In the genomic region with DNA sequence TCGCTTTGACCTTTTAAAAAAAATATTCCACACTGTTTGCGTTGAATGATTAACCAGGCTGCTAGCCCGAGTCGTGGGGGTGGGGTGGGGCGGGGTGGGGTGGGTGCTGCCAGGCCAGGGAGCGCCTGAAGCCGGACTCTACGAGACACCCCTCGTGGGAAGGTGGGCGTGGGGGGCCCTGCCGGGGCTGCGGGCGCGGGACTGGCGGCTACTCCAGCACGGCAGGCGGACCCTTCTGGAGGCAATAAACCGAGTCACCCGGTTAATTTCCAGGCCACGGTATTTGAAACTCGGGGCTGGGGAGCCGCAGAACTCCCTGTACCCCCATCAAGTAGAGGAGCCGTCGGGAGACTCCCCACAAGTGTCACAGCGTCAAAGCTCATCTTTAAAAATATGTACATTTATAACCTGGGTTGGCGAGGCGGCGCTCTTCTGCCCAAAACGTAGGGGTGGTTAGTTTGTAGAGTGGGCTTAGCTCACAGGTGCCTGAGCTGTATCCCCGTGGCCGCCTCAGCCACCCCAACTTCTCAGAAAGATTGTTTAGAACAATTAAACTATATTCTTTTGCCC, we compare ENCODE assay signal across 8 cellular contexts. TPM values are rescaled to one million over a fixed set of nuclear protein-coding genes. Genes with fewer than 3 reads are reported as not detected.
A peak's percentile ranks its signal among the peaks of the same experiment; 100 is the strongest.
DNase-seq lines count a peak whose midpoint lies in the region; ATAC-seq and TF ChIP-seq lines count a peak whose summit lies in the region.

No MANE protein-coding gene starts in this region.

- peak; percentile 72 for DNase-seq in activated CD8-positive, alpha-beta T cell treated with anti-CD3 and anti-CD28 coated beads for 36 hours
- DNase-seq in endothelial cell (ENCODE audit: low spot score) (peak; percentile 29), T1000 (lab: John Stamatoyannopoulos, UW) (no peak), NCI-H2196 treated with DMSO at 0.1 percent for 48 hours (lab: John Stamatoyannopoulos, UW; ENCODE audit: unreplicated experiment) (no peak)

- peaks cover 35% of the 10 kb centered on the region for H3K36me3 Mint-ChIP-seq in activated CD8-positive, alpha-beta T cell treated with anti-CD3 and anti-CD28 coated beads for 36 hours (ENCODE audit: low read depth)
- H3K36me3 Mint-ChIP-seq in endothelial cell (ENCODE audit: low read depth, unreplicated experiment) = peaks cover 7% of the 10 kb centered on the region
- H3K36me3 Mint-ChIP-seq in nephron (ENCODE audit: low read depth) = no peaks in the 10 kb centered on the region

- peaks cover 37% of the 10 kb centered on the region for H3K4me1 Mint-ChIP-seq in activated CD8-positive, alpha-beta T cell treated with anti-CD3 and anti-CD28 coated beads for 36 hours (ENCODE audit: low read depth)
- H3K4me1 Mint-ChIP-seq in endothelial cell (ENCODE audit: unreplicated experiment) (peaks cover 42% of the 10 kb centered on the region), nephron (peaks cover 20% of the 10 kb centered on the region)

- CTCF ChIA-PET in activated CD8-positive, alpha-beta T cell treated with anti-CD3 and anti-CD28 coated beads for 36 hours (lab: Charles Lee) = interaction anchor here (1.0 to 1.5 kb wide), 4 partner anchors 31 to 113 kb away, joined by 3 read pairs; no protein-coding TSS in a partner anchor

- H3K4me3 Mint-ChIP-seq in activated CD8-positive, alpha-beta T cell treated with anti-CD3 and anti-CD28 coated beads for 36 hours = peak overlapping the region; percentile 96
- H3K4me3 Mint-ChIP-seq in endothelial cell (ENCODE audit: unreplicated experiment) (peak overlapping the region; percentile 96), nephron (peak overlapping the region; percentile 89 to 93 (median 89))

- H3K9me3 Mint-ChIP-seq in activated CD8-positive, alpha-beta T cell treated with anti-CD3 and anti-CD28 coated beads for 36 hours = no peaks in the 10 kb centered on the region
- H3K9me3 Mint-ChIP-seq in endothelial cell (ENCODE audit: unreplicated experiment) (no peaks in the 10 kb centered on the region), nephron (no peaks in the 10 kb centered on the region)

- H3K4me1 ChIP-seq in ES-I3 (ENCODE audit: insufficient read depth, low read length) = peaks cover 20% of the 10 kb centered on the region

- intact Hi-C loops in activated CD8-positive, alpha-beta T cell treated with anti-CD3 and anti-CD28 coated beads for 36 hours (cut with micrococcal nuclease) = loop anchor here (5.0 kb wide), 3 partner anchors 205 to 660 kb away; partner anchors contain the start of gene XPO1

- H3K36me3 ChIP-seq in ES-I3 (ENCODE audit: insufficient read depth, low read length) (no peaks in the 10 kb centered on the region), KOPT-K1 (ENCODE audit: insufficient read depth, low read length) (no peaks in the 10 kb centered on the region)

- H3K27me3 Mint-ChIP-seq in activated CD8-positive, alpha-beta T cell treated with anti-CD3 and anti-CD28 coated beads for 36 hours = no peaks in the 10 kb centered on the region
- peaks cover 2% of the 10 kb centered on the region for H3K27me3 Mint-ChIP-seq in endothelial cell (ENCODE audit: unreplicated experiment)
- peaks cover 24% of the 10 kb centered on the region for H3K27me3 Mint-ChIP-seq in nephron (ENCODE audit: low read depth)

- H3K9ac ChIP-seq in ES-I3 (ENCODE audit: low read depth, low read length) = peak overlapping the region; percentile 89

- H3K9me3 ChIP-seq in ES-I3 (ENCODE audit: control insufficient read depth, insufficient read depth, low read length) (no peaks in the 10 kb centered on the region), KOPT-K1 (ENCODE audit: insufficient read depth, low read length, poor library complexity, severe bottlenecking) (no peaks in the 10 kb centered on the region)

- POLR2A ChIA-PET in activated CD8-positive, alpha-beta T cell treated with anti-CD3 and anti-CD28 coated beads for 36 hours (lab: Charles Lee) = interaction anchor here (1.3 to 9.3 kb wide), 4 partner anchors 13 to 659 kb away, joined by 4 to 112 read pairs (median 22); partner anchors contain the start of gene XPO1

- ATAC-seq in activated CD8-positive, alpha-beta T cell treated with anti-CD3 and anti-CD28 coated beads for 36 hours = peak; percentile 14
- ATAC-seq in HG03521 (IDR thresholded peaks at IDR 0.05; ENCODE audit: unreplicated experiment) = no peak

- H3K27ac ChIP-seq in KOPT-K1 (ENCODE audit: low read depth, low read length, poor library complexity, severe bottlenecking) = peak overlapping the region; percentile 94

- H3K27ac Mint-ChIP-seq in activated CD8-positive, alpha-beta T cell treated with anti-CD3 and anti-CD28 coated beads for 36 hours = peak overlapping the region; percentile 96
- H3K27ac Mint-ChIP-seq in endothelial cell (ENCODE audit: unreplicated experiment) (peak overlapping the region; percentile 54), nephron (peak overlapping the region; percentile 27 to 81 (median 50))

- TF ChIP-seq CTCF in activated CD8-positive, alpha-beta T cell treated with anti-CD3 and anti-CD28 coated beads for 36 hours (IDR thresholded peaks at IDR 0.05) = no peak
- TF ChIP-seq CTCF in endothelial cell (IDR thresholded peaks at IDR 0.05; ENCODE audit: unreplicated experiment) (no peak), nephron (IDR thresholded peaks at IDR 0.05; ENCODE audit: unreplicated experiment in 3 of 3) (no peak)

RNA-seq across cellular contexts. Expression of gene B3GNT2, which starts 1.2 kb away (rescaled TPM):
- 10 to 100 TPM; 44.3 to 45.5 TPM for total RNA-seq in activated CD8-positive, alpha-beta T cell treated with anti-CD3 and anti-CD28 coated beads for 36 hours
- 53.1 TPM for total RNA-seq in endothelial cell (ENCODE audit: unreplicated experiment)

Comparison
In these comparisons a context has a peak if more than half of its experiments do, and no peak if none do; other contexts are left out.
1. DNase-seq: peak in activated CD8-positive, alpha-beta T cell treated with anti-CD3 and anti-CD28 coated beads for 36 hours (single experiment) and endothelial cell (single experiment); none in T1000 (single experiment) and NCI-H2196 treated with DMSO at 0.1 percent for 48 hours (single experiment).
2. Peak in every context shown above with its lines, with median percentiles within 50 percentile points of each other: H3K27ac Mint-ChIP-seq and H3K4me3 Mint-ChIP-seq.